Comparison of ENCODE assay signal across 9 cellular contexts in genomic region chr1:163528710-163529348, GRCh38.
DNase-seq lines count a peak whose midpoint lies in the region; ATAC-seq and TF ChIP-seq lines count a peak whose summit lies in the region.
"Had no signal": no experiment of that assay in that cellular context is flagged by ENCODE, and none has a peak within 500 bp of the region (broad histone marks: within the 10 kb centered on the region; RNA-seq: fewer than 3 reads in every experiment).

No MANE protein-coding gene starts in this region.

- H3K4me3 Mint-ChIP-seq in activated CD4-positive, alpha-beta memory T cell treated with anti-CD3 and anti-CD28 coated beads for 36 hours = no peak overlapping the region
- H3K4me3 Mint-ChIP-seq in activated CD4-positive, alpha-beta memory T cell treated with anti-CD3 and anti-CD28 coated beads, Interleukin-2, amount 10 ng/mL, durations not matched to agents 7 days and 5 days = no peak overlapping the region
- H3K4me3 Mint-ChIP-seq: stimulated activated naive CD8-positive, alpha-beta T cell treated with anti-CD3 and anti-CD28 coated beads, Interleukin-15, Interleukin-2, amounts not matched to agents 100 ng/mL and 50 ng/mL, for 24 hours had no signal

- no peaks in the 10 kb centered on the region for H3K36me3 ChIP-seq in lung (ENCODE audit: control insufficient read depth in 2 of 2, insufficient read depth in 2 of 2, low read length in 2 of 2)

- no peaks in the 10 kb centered on the region for H3K9me3 ChIP-seq in lung (ENCODE audit: control insufficient read depth in 2 of 2, insufficient read depth in 1 of 2, low read length in 1 of 2)

- H3K27me3 ChIP-seq in lung (ENCODE audit: control insufficient read depth, insufficient read depth) = no peaks in the 10 kb centered on the region

- H3K27ac ChIP-seq in lung (ENCODE audit: low read depth in 1 of 2, low read length in 1 of 2) = no peak overlapping the region

- H3K4me3 ChIP-seq in astrocyte of the spinal cord (ENCODE audit: low read depth, low read length) = no peak overlapping the region
- no peak overlapping the region for H3K4me3 ChIP-seq in lung

- DNase-seq in activated CD4-positive, alpha-beta memory T cell treated with anti-CD3 and anti-CD28 coated beads for 36 hours = peak; percentile 12
- no peak for DNase-seq in activated CD4-positive, alpha-beta memory T cell treated with anti-CD3 and anti-CD28 coated beads, Interleukin-2, amount 10 ng/mL, durations not matched to agents 7 days and 5 days
- peak; percentile 20 for DNase-seq in M059J (ENCODE audit: low read depth)
- DNase-seq in astrocyte of the spinal cord (ENCODE audit: low read depth, low spot score) = peak; percentile 40
- no peak for DNase-seq in lung (ENCODE audit: low spot score)
- no peak for DNase-seq in activated effector memory CD4-positive, alpha-beta T cell treated with anti-CD3 and anti-CD28 coated beads, Interleukin-2, amount 50 U/mL, for 16 hours

- TF ChIP-seq CTCF in astrocyte of the spinal cord (IDR thresholded peaks at IDR 0.05; ENCODE audit: low read depth, low read length) (peak; percentile 65), lung (IDR thresholded peaks at IDR 0.05; ENCODE audit: control extremely low read depth, extremely low read depth) (peak; percentile 7)

- CTCF ChIA-PET in activated CD4-positive, alpha-beta memory T cell treated with anti-CD3 and anti-CD28 coated beads for 36 hours (lab: Charles Lee) = interaction anchor here (1.2 kb wide), 1 partner anchor 36 kb away, joined by 3 read pairs; no protein-coding TSS in a partner anchor
- CTCF ChIA-PET in activated CD4-positive, alpha-beta memory T cell treated with anti-CD3 and anti-CD28 coated beads, Interleukin-2, amount 10 ng/mL, durations not matched to agents 7 days and 5 days (lab: Charles Lee) = no interaction called here

- POLR2A ChIA-PET in activated CD4-positive, alpha-beta memory T cell treated with anti-CD3 and anti-CD28 coated beads for 36 hours (lab: Charles Lee) = no interaction called here
- POLR2A ChIA-PET in activated CD4-positive, alpha-beta memory T cell treated with anti-CD3 and anti-CD28 coated beads, Interleukin-2, amount 10 ng/mL, durations not matched to agents 7 days and 5 days (lab: Charles Lee) = no interaction called here

- H3K9me3 Mint-ChIP-seq in activated CD4-positive, alpha-beta memory T cell treated with anti-CD3 and anti-CD28 coated beads for 36 hours = peaks cover 2% of the 10 kb centered on the region
- no peaks in the 10 kb centered on the region for H3K9me3 Mint-ChIP-seq in activated CD4-positive, alpha-beta memory T cell treated with anti-CD3 and anti-CD28 coated beads, Interleukin-2, amount 10 ng/mL, durations not matched to agents 7 days and 5 days
- H3K9me3 Mint-ChIP-seq: stimulated activated naive CD8-positive, alpha-beta T cell treated with anti-CD3 and anti-CD28 coated beads, Interleukin-15, Interleukin-2, amounts not matched to agents 100 ng/mL and 50 ng/mL, for 24 hours had no signal

- H3K27me3 Mint-ChIP-seq in activated CD4-positive, alpha-beta memory T cell treated with anti-CD3 and anti-CD28 coated beads for 36 hours = peaks cover 1% of the 10 kb centered on the region
- no peaks in the 10 kb centered on the region for H3K27me3 Mint-ChIP-seq in activated CD4-positive, alpha-beta memory T cell treated with anti-CD3 and anti-CD28 coated beads, Interleukin-2, amount 10 ng/mL, durations not matched to agents 7 days and 5 days
- H3K27me3 Mint-ChIP-seq: stimulated activated naive CD8-positive, alpha-beta T cell treated with anti-CD3 and anti-CD28 coated beads, Interleukin-15, Interleukin-2, amounts not matched to agents 100 ng/mL and 50 ng/mL, for 24 hours had no signal

- H3K27ac Mint-ChIP-seq in activated CD4-positive, alpha-beta memory T cell treated with anti-CD3 and anti-CD28 coated beads for 36 hours = no peak overlapping the region
- no peak overlapping the region for H3K27ac Mint-ChIP-seq in activated CD4-positive, alpha-beta memory T cell treated with anti-CD3 and anti-CD28 coated beads, Interleukin-2, amount 10 ng/mL, durations not matched to agents 7 days and 5 days
- H3K27ac Mint-ChIP-seq: stimulated activated naive CD8-positive, alpha-beta T cell treated with anti-CD3 and anti-CD28 coated beads, Interleukin-15, Interleukin-2, amounts not matched to agents 100 ng/mL and 50 ng/mL, for 24 hours had no signal

- in situ Hi-C loops in astrocyte of the spinal cord (cut with HindIII; ENCODE audit: low sequenced_read_pairs) = no loop called here

- H3K36me3 Mint-ChIP-seq in activated CD4-positive, alpha-beta memory T cell treated with anti-CD3 and anti-CD28 coated beads for 36 hours = no peaks in the 10 kb centered on the region
- H3K36me3 Mint-ChIP-seq in activated CD4-positive, alpha-beta memory T cell treated with anti-CD3 and anti-CD28 coated beads, Interleukin-2, amount 10 ng/mL, durations not matched to agents 7 days and 5 days (ENCODE audit: low read depth) = no peaks in the 10 kb centered on the region

- 34% methylated on average over 2 of the region's 2 CpGs for WGBS in lung, 2 donors

- intact Hi-C loops in activated CD4-positive, alpha-beta memory T cell treated with anti-CD3 and anti-CD28 coated beads for 36 hours (cut with micrococcal nuclease) = no loop called here

- no peaks in the 10 kb centered on the region for H3K4me1 ChIP-seq in lung (ENCODE audit: control insufficient read depth in 2 of 2, insufficient read depth in 2 of 2, low read length in 2 of 2)

- ATAC-seq in GM21619 (IDR thresholded peaks at IDR 0.05; ENCODE audit: unreplicated experiment) (peak; percentile 85), lung (ENCODE audit: insufficient read depth, low FRiP score) (no peak), GM21576 (IDR thresholded peaks at IDR 0.05; ENCODE audit: unreplicated experiment) (no peak)

- H3K4me1 Mint-ChIP-seq in activated CD4-positive, alpha-beta memory T cell treated with anti-CD3 and anti-CD28 coated beads for 36 hours (ENCODE audit: low read depth) = no peaks in the 10 kb centered on the region
- no peaks in the 10 kb centered on the region for H3K4me1 Mint-ChIP-seq in activated CD4-positive, alpha-beta memory T cell treated with anti-CD3 and anti-CD28 coated beads, Interleukin-2, amount 10 ng/mL, durations not matched to agents 7 days and 5 days

Comparison
In these comparisons a context has a peak if more than half of its experiments do, and no peak if none do; other contexts are left out.
1. DNase-seq: peak in activated CD4-positive, alpha-beta memory T cell treated with anti-CD3 and anti-CD28 coated beads for 36 hours (single experiment), M059J (single experiment) and astrocyte of the spinal cord (single experiment); none in activated CD4-positive, alpha-beta memory T cell treated with anti-CD3 and anti-CD28 coated beads, Interleukin-2, amount 10 ng/mL, durations not matched to agents 7 days and 5 days (single experiment), lung (single experiment) and activated effector memory CD4-positive, alpha-beta T cell treated with anti-CD3 and anti-CD28 coated beads, Interleukin-2, amount 50 U/mL, for 16 hours (single experiment).